Comparison of ENCODE assay signal across 26 cellular contexts in the genomic region with DNA sequence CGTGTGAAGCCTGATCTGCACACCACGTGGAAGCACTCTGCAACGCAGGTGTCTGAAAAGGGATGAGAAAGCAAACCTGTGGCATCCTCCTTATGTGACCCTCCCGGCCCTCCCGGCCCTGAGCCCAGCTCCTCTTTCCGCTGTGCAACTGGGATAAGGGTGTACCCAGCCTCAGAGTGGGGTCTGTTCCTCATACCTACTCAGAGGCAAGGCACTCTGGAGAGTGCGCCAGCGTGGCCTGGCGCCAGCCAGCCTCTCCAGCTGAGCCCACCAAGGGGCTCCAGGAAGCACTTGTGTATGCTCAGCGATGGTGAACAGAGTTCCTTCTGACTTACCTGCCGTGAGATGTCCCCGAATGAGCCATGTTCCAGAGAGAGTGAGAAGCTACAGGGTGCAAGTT.
"Had no signal": no experiment of that assay in that cellular context is flagged by ENCODE, and none has a peak within 500 bp of the region (broad histone marks: within the 10 kb centered on the region; RNA-seq: fewer than 3 reads in every experiment).

No MANE protein-coding gene starts in this region.

- DNase-seq: naive thymus-derived CD8-positive, alpha-beta T cell; nephron progenitor cell; occipital lobe; ovary; posterior cingulate gyrus; psoas muscle; right cardiac atrium; right lobe of liver; sigmoid colon; small intestine; stimulated activated CD4-positive, alpha-beta T cell treated with anti-CD3 and anti-CD28 coated beads, Interleukin-15, amount 100 ng/mL, for 24 hours; stimulated activated CD4-positive, alpha-beta T cell treated with anti-CD3 and anti-CD28 coated beads, Interleukin-2, amount 100 ng/mL, for 24 hours; stimulated activated CD4-positive, alpha-beta T cell treated with anti-CD3 and anti-CD28 coated beads, Interleukin-4, amount 100 ng/mL, for 1 hour; stimulated activated CD4-positive, alpha-beta T cell treated with anti-CD3 and anti-CD28 coated beads, Interleukin-4, amount 100 ng/mL, for 4 hours; stimulated activated CD8-positive, alpha-beta memory T cell treated with anti-CD3 and anti-CD28 coated beads, Interleukin-4, amount 100 ng/mL, for 48 hours; stimulated activated naive CD4-positive, alpha-beta T cell; stimulated activated naive CD8-positive, alpha-beta T cell treated with anti-CD3 and anti-CD28 coated beads, Interleukin-15, amount 100 ng/mL, for 72 hours; stimulated activated naive CD8-positive, alpha-beta T cell treated with anti-CD3 and anti-CD28 coated beads, Interleukin-15, Interleukin-2, amounts not matched to agents 100 U/mL and 50 U/mL, for 24 hours; substantia nigra; testis; tibial artery; transverse colon had no signal

- H3K36me3 ChIP-seq: ovary, right lobe of liver, sigmoid colon, suprapubic skin, tibial artery, transverse colon, vagina had no signal

- H3K4me1 ChIP-seq: parathyroid adenoma, psoas muscle, right lobe of liver, sigmoid colon, suprapubic skin, testis, tibial artery, transverse colon, vagina had no signal

- ATAC-seq: naive thymus-derived CD8-positive, alpha-beta T cell; psoas muscle; right cardiac atrium; right lobe of liver; stimulated activated memory B cell treated with anti-CD40 and anti-IgM and Interleukin-4, amounts not matched to agents 10 μg/mL and 1 μg/mL and 100 μg/mL, for 72 hours; stimulated activated naive CD8-positive, alpha-beta T cell treated with anti-CD3 and anti-CD28 coated beads, Interleukin-15, amount 100 ng/mL, for 72 hours; stimulated activated naive CD8-positive, alpha-beta T cell treated with anti-CD3 and anti-CD28 coated beads, Interleukin-15, Interleukin-2, amounts not matched to agents 100 U/mL and 50 U/mL, for 24 hours had no signal

- H3K27me3 ChIP-seq: ovary, right lobe of liver, sigmoid colon, suprapubic skin, testis, tibial artery, transverse colon, vagina had no signal

- H3K9me3 ChIP-seq: ovary, psoas muscle, right lobe of liver, sigmoid colon, suprapubic skin, testis, tibial artery, vagina had no signal

- H3K27ac ChIP-seq: ovary, parathyroid adenoma, psoas muscle, right lobe of liver, sigmoid colon, suprapubic skin, testis, tibial artery, transverse colon, vagina had no signal

- H3K4me3 ChIP-seq: ovary, psoas muscle, right lobe of liver, sigmoid colon, suprapubic skin, testis, tibial artery, transverse colon, vagina had no signal
